In genomic region chr14:56534656-56535055, GRCh38 we compare ENCODE assay signal across 2 cellular contexts.
A peak's percentile ranks its signal among the peaks of the same experiment; 100 is the strongest.
TF ChIP-seq lines count a peak whose summit lies in the region.

No MANE protein-coding gene starts in this region.

TF ChIP-seq in H1, 55 proteins besides CTCF, POLR2A, EP300 and RAD21:
- no peak for TF ChIP-seq MAX (IDR thresholded peaks at IDR 0.05)
- no peak for TF ChIP-seq CHD1 (IDR thresholded peaks at IDR 0.05; ENCODE audit: low read depth, low read length)
- TF ChIP-seq E2F6 (IDR thresholded peaks at IDR 0.05) = no peak
- no peak for TF ChIP-seq CBX5 (IDR thresholded peaks at IDR 0.05; ENCODE audit: low read depth, low read length)
- TF ChIP-seq USF2 (IDR thresholded peaks at IDR 0.05; ENCODE audit: low read length) = no peak
- TF ChIP-seq EZH2 (IDR thresholded peaks at IDR 0.05; ENCODE audit: low read depth, low read length, severe bottlenecking) = no peak

TF ChIP-seq in neural cell, 6 proteins besides CTCF, POLR2A, EP300 and RAD21:
- TF ChIP-seq POLR2AphosphoS5 (IDR thresholded peaks at IDR 0.05) (peak; percentile 36), TAF1 (IDR thresholded peaks at IDR 0.05; ENCODE audit: low read depth) (no peak)
